Comparison of ENCODE assay signal across 1 cellular context in genomic region chr1:156892190-156893047, GRCh38.
TF ChIP-seq lines count a peak whose summit lies in the region.

No MANE protein-coding gene starts in this region.

TF ChIP-seq in HEK293, 187 proteins besides CTCF, POLR2A, EP300 and RAD21 (continued from another document and continues in another):
- TF ChIP-seq PRDM4 (tag by site-specific recombination; IDR thresholded peaks at IDR 0.05) (no peak), BCL6B (tag by site-specific recombination; IDR thresholded peaks at IDR 0.05) (no peak), HOXD13 (CRISPR knock-in tag; IDR thresholded peaks at IDR 0.05; ENCODE audit: borderline replicate concordance) (no peak), TCF7L2 (IDR thresholded peaks at IDR 0.05; ENCODE audit: borderline replicate concordance, low read depth, low read length) (no peak), ZNF701 (tag by site-specific recombination; IDR thresholded peaks at IDR 0.05) (no peak), ZNF626 (tag by site-specific recombination; IDR thresholded peaks at IDR 0.05) (no peak), ZNF791 (tag by site-specific recombination; IDR thresholded peaks at IDR 0.05) (no peak), ZNF335 (tag by site-specific recombination; conservative IDR thresholded peaks at IDR 0.05) (peak; percentile 90), ZNF513 (tag by site-specific recombination; IDR thresholded peaks at IDR 0.05) (no peak), ZNF423 (tag by site-specific recombination; IDR thresholded peaks at IDR 0.05) (no peak), ZBTB20 (tag by site-specific recombination; IDR thresholded peaks at IDR 0.05) (no peak), ZNF501 (tag by site-specific recombination; IDR thresholded peaks at IDR 0.05) (0 out of 2 replicates have a peak, but pooled peaks have one; percentile 54), ZNF707 (tag by site-specific recombination; IDR thresholded peaks at IDR 0.05) (no peak), ZNF843 (tag by site-specific recombination; IDR thresholded peaks at IDR 0.05) (no peak), ZNF776 (tag by site-specific recombination; IDR thresholded peaks at IDR 0.05; ENCODE audit: borderline replicate concordance) (no peak), ZNF623 (tag by site-specific recombination; IDR thresholded peaks at IDR 0.05) (no peak), ZNF16 (tag by site-specific recombination; IDR thresholded peaks at IDR 0.05; ENCODE audit: low read depth) (no peak), ZSCAN4 (tag by site-specific recombination; IDR thresholded peaks at IDR 0.05) (no peak; the same call in 1 of the 2 replicates), ZNF24 (tag by site-specific recombination; IDR thresholded peaks at IDR 0.05) (no peak), ZNF26 (tag by site-specific recombination; IDR thresholded peaks at IDR 0.05) (no peak), EGR2 (tag by site-specific recombination; IDR thresholded peaks at IDR 0.05; ENCODE audit: low read depth) (peak; percentile 93), GLIS1 (tag by site-specific recombination; IDR thresholded peaks at IDR 0.05) (peak; percentile 81), ZSCAN18 (tag by site-specific recombination; IDR thresholded peaks at IDR 0.05) (no peak), BCL11A (tag by site-specific recombination; IDR thresholded peaks at IDR 0.05; ENCODE audit: low read depth) (0 out of 2 replicates have a peak, but pooled peaks have one; percentile 44), ZNF157 (tag by site-specific recombination; IDR thresholded peaks at IDR 0.05) (no peak), ZNF223 (tag by site-specific recombination; IDR thresholded peaks at IDR 0.05) (no peak), ZNF211 (tag by site-specific recombination; IDR thresholded peaks at IDR 0.05; ENCODE audit: low read depth) (no peak), ZNF561 (tag by site-specific recombination; IDR thresholded peaks at IDR 0.05; ENCODE audit: borderline replicate concordance) (peak; percentile 71; the same call in 1 of the 2 replicates), ZNF785 (tag by site-specific recombination; IDR thresholded peaks at IDR 0.05) (no peak), HOXA7 (CRISPR knock-in tag; IDR thresholded peaks at IDR 0.05; ENCODE audit: borderline replicate concordance) (no peak), ZSCAN23 (tag by site-specific recombination; IDR thresholded peaks at IDR 0.05) (no peak), ZNF398 (tag by site-specific recombination; IDR thresholded peaks at IDR 0.05) (no peak), ZNF629 (tag by site-specific recombination; IDR thresholded peaks at IDR 0.05) (peak; percentile 62), AEBP2 (tag by site-specific recombination; IDR thresholded peaks at IDR 0.05; ENCODE audit: borderline replicate concordance) (no peak), ZNF10 (tag by site-specific recombination; IDR thresholded peaks at IDR 0.05) (no peak), ZNF2 (tag by site-specific recombination; IDR thresholded peaks at IDR 0.05) (peak; percentile 68), ZNF624 (tag by site-specific recombination; IDR thresholded peaks at IDR 0.05) (no peak), ZNF133 (tag by site-specific recombination; IDR thresholded peaks at IDR 0.05) (no peak), ZNF548 (tag by site-specific recombination; IDR thresholded peaks at IDR 0.05) (no peak), ZNF654 (tag by site-specific recombination; IDR thresholded peaks at IDR 0.05; ENCODE audit: low read depth) (peak; percentile 57), ZEB2 (tag by site-specific recombination; IDR thresholded peaks at IDR 0.05) (peak; percentile 61), ZIC2 (tag by site-specific recombination; IDR thresholded peaks at IDR 0.05) (peak; percentile 48), ZNF555 (tag by site-specific recombination; conservative IDR thresholded peaks at IDR 0.05) (no peak), PATZ1 (tag by site-specific recombination; IDR thresholded peaks at IDR 0.05) (peak; percentile 84), ZBTB1 (tag by site-specific recombination; IDR thresholded peaks at IDR 0.05) (no peak), HIC1 (tag by site-specific recombination; IDR thresholded peaks at IDR 0.05) (no peak)
